10 cellular contexts compared by ENCODE assay signal in the genomic region with DNA sequence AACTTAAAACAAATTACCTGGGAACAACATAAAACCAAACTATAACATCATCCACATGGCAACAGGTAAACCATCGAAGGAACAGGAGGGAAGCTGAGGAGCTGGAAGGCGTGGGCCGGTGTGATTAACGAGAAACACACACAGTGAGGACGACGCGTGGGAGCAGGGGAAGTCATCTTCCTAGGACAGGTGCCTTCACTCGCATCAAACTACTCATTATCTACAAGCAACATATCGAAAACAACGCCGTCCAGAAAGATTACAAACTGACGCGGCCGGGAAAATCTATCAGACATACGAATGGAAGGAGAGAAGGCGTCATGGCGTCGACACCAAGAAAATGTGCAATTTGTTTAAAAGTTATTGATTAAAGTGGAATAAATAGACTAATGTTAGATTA.
"Had no signal": no experiment of that assay in that cellular context is flagged by ENCODE, and none has a peak within 500 bp of the region (broad histone marks: within the 10 kb centered on the region; RNA-seq: fewer than 3 reads in every experiment).

No MANE protein-coding gene starts in this region.

- H3K4me1 Mint-ChIP-seq: IgD-negative memory B cell had no signal

- H3K9me3 ChIP-seq: HAP-1 had no signal

- DNase-seq: GM23248, GOT3, H7, HFFc6, KG1 had no signal

- H3K36me3 ChIP-seq: HAP-1 had no signal

- ATAC-seq: HCT116, HepG2 had no signal

- H3K4me3 ChIP-seq: GM23248, HAP-1 had no signal

- H3K4me3 Mint-ChIP-seq: HFFc6, IgD-negative memory B cell had no signal

- H3K27ac Mint-ChIP-seq: HFFc6 had no signal

- H3K4me1 ChIP-seq: HAP-1 had no signal

- H3K27me3 Mint-ChIP-seq: IgD-negative memory B cell had no signal

- H3K27ac ChIP-seq: GM23248, HL-60 had no signal
